8 cellular contexts compared by ENCODE assay signal in the genomic region with DNA sequence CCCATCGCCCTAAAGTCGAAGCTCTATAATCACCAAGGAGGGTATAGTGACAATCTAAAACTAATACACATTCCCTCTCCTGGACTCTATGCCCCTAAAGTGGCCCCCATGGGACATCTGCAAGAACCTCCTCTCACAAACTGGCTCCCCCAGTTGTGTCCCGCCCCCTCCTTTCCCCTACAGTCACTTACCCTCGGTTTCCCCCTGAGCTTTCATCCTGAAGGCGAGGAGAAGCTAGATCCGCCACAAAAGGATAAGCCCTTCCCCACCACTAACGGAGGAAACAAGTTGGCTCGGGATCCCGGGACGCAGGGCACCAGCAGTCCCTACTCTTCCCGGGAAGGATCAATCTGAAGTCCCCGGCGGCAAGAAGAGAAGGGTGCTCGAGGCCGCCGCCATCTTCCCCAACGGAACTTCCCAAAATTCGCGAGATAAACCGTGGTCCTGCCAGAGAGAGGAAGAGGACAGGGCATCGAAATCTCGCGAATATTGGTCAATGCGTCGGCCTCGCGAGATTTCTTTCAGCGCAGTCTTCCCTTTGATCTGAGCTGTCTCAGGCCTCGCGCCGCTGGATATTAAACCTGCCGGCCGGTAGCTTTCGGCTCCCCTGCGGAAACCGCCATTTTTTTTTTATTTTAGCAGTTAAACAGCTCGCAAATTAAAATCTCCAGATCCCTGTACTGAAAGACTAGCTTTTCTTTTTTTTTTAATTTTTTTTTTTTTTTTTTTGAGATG. TPM values are rescaled to one million over a fixed set of nuclear protein-coding genes. Genes with fewer than 3 reads are reported as not detected.
DNase-seq lines count a peak whose midpoint lies in the region; ATAC-seq and TF ChIP-seq lines count a peak whose summit lies in the region.

A gene with protein sequence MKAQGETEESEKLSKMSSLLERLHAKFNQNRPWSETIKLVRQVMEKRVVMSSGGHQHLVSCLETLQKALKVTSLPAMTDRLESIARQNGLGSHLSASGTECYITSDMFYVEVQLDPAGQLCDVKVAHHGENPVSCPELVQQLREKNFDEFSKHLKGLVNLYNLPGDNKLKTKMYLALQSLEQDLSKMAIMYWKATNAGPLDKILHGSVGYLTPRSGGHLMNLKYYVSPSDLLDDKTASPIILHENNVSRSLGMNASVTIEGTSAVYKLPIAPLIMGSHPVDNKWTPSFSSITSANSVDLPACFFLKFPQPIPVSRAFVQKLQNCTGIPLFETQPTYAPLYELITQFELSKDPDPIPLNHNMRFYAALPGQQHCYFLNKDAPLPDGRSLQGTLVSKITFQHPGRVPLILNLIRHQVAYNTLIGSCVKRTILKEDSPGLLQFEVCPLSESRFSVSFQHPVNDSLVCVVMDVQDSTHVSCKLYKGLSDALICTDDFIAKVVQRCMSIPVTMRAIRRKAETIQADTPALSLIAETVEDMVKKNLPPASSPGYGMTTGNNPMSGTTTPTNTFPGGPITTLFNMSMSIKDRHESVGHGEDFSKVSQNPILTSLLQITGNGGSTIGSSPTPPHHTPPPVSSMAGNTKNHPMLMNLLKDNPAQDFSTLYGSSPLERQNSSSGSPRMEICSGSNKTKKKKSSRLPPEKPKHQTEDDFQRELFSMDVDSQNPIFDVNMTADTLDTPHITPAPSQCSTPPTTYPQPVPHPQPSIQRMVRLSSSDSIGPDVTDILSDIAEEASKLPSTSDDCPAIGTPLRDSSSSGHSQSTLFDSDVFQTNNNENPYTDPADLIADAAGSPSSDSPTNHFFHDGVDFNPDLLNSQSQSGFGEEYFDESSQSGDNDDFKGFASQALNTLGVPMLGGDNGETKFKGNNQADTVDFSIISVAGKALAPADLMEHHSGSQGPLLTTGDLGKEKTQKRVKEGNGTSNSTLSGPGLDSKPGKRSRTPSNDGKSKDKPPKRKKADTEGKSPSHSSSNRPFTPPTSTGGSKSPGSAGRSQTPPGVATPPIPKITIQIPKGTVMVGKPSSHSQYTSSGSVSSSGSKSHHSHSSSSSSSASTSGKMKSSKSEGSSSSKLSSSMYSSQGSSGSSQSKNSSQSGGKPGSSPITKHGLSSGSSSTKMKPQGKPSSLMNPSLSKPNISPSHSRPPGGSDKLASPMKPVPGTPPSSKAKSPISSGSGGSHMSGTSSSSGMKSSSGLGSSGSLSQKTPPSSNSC (N-terminal part only) (minus strand): TSS at position 417 of the 735 bp plus-strand sequence. CDS start 201 bp downstream, at position 216.

- H3K4me1 Mint-ChIP-seq in Calu3 (ENCODE audit: low read depth, unreplicated experiment): peaks cover 26% of the 10 kb centered on the region
- peaks cover 11% of the 10 kb centered on the region for H3K4me1 Mint-ChIP-seq in endothelial cell (ENCODE audit: unreplicated experiment)

- BruUV-seq in Calu3 (replicated peaks; lab: Mats Ljungman, UMichigan): no TSS peak

- no peaks in the 10 kb centered on the region for H3K27me3 Mint-ChIP-seq in Calu3 (ENCODE audit: unreplicated experiment)
- H3K27me3 Mint-ChIP-seq in endothelial cell (ENCODE audit: unreplicated experiment): peaks cover 6% of the 10 kb centered on the region

- peak; percentile 100 for DNase-seq in Calu3
- DNase-seq in HuH-7 (ENCODE audit: low spot score): peak; percentile 74
- DNase-seq in activated CD8-positive, alpha-beta memory T cell treated with anti-CD3 and anti-CD28 coated beads, Interleukin-2, amount 50 U/mL, for 48 hours: peak; percentile 92
- peak; percentile 92 for DNase-seq in endothelial cell (ENCODE audit: low spot score)
- peak; percentile 90 for DNase-seq in midbrain (lab: John Stamatoyannopoulos, UW)
- peak; percentile 79 to 81 for DNase-seq in stimulated activated CD8-positive, alpha-beta memory T cell treated with anti-CD3 and anti-CD28 coated beads, Interleukin-2, amount 100 ng/mL, for 1 hour (ENCODE audit: low read depth in 2 of 2)

- no peaks in the 10 kb centered on the region for H3K9me3 ChIP-seq in OCI-LY3 (ENCODE audit: insufficient read depth, low read length)

- H3K27ac Mint-ChIP-seq in Calu3 (ENCODE audit: unreplicated experiment) (peak within 1 kb of the TSS; percentile 98), endothelial cell (ENCODE audit: unreplicated experiment) (peak within 1 kb of the TSS; percentile 97)

- peak within 1 kb of the TSS; percentile 92 for H3K4me2 ChIP-seq in OCI-LY3 (ENCODE audit: low read length)

- ATAC-seq in GM21515 (IDR thresholded peaks at IDR 0.05; ENCODE audit: unreplicated experiment): peak; percentile 77

- peak within 1 kb of the TSS; percentile 94 for H3K4me3 ChIP-seq in OCI-LY3 (ENCODE audit: low read length)

- CTCF ChIA-PET in Calu3 (lab: Charles Lee): interaction anchor here (0.6 to 5.5 kb wide), 54 partner anchors 9 to 1957 kb away, joined by 3 to 149 read pairs (median 4); partner anchors contain the start of genes CASC3, CDK12, FBXL20 and GSDMB

- H3K9me3 Mint-ChIP-seq in Calu3 (ENCODE audit: low read depth, unreplicated experiment): no peaks in the 10 kb centered on the region
- no peaks in the 10 kb centered on the region for H3K9me3 Mint-ChIP-seq in endothelial cell (ENCODE audit: unreplicated experiment)

- H3K9ac ChIP-seq in OCI-LY3 (ENCODE audit: low read length): peak within 1 kb of the TSS; percentile 94

- H3K4me3 Mint-ChIP-seq in Calu3 (ENCODE audit: low read depth, unreplicated experiment): peak within 1 kb of the TSS; percentile 94
- H3K4me3 Mint-ChIP-seq in endothelial cell (ENCODE audit: unreplicated experiment): peak within 1 kb of the TSS; percentile 98

- intact Hi-C loops in Calu3 (cut with micrococcal nuclease; ENCODE audit: unreplicated experiment): loop anchor here (1.0 kb wide), 1 partner anchor 10 kb away; the partner anchor contains the start of gene CDK12

- no peaks in the 10 kb centered on the region for H4K20me1 ChIP-seq in OCI-LY3 (ENCODE audit: insufficient read depth, low read length)

- peaks cover 49% of the 10 kb centered on the region for H3K79me2 ChIP-seq in OCI-LY3 (ENCODE audit: low read length)

- no peaks in the 10 kb centered on the region for H3K27me3 ChIP-seq in OCI-LY3 (ENCODE audit: low read depth, low read length)

- H3K36me3 Mint-ChIP-seq in Calu3 (ENCODE audit: insufficient read depth, unreplicated experiment) (peaks cover 64% of the 10 kb centered on the region), endothelial cell (ENCODE audit: low read depth, unreplicated experiment) (peaks cover 4% of the 10 kb centered on the region)

- H3K36me3 ChIP-seq in OCI-LY3 (replicated peaks; ENCODE audit: low read depth, low read length): peaks cover 2% of the 10 kb centered on the region

- peaks cover 29% of the 10 kb centered on the region for H3K4me1 ChIP-seq in OCI-LY3 (ENCODE audit: low read length)

- H3K27ac ChIP-seq in OCI-LY3 (ENCODE audit: low read length): peak within 1 kb of the TSS; percentile 64

- H2AFZ ChIP-seq in OCI-LY3 (ENCODE audit: low read depth, low read length): peak within 1 kb of the TSS; percentile 90; the same call in 1 of the 2 replicates

- TF ChIP-seq CTCF in Calu3 (IDR thresholded peaks at IDR 0.05; ENCODE audit: unreplicated experiment) (no peak), OCI-LY3 (IDR thresholded peaks at IDR 0.05; ENCODE audit: low read depth, low read length) (no peak), endothelial cell (IDR thresholded peaks at IDR 0.05; ENCODE audit: unreplicated experiment) (no peak)

RNA-seq across cellular contexts. Expression of the gene that starts here (rescaled TPM):
- total RNA-seq in Calu3 (2022) (227 and 230 TPM in 2 replicates), endothelial cell (ENCODE audit: unreplicated experiment) (45.8 TPM)

Comparison
In these comparisons a context has a peak if more than half of its experiments do, and no peak if none do; other contexts are left out.
1. Peak in every context shown above with its lines: DNase-seq, ATAC-seq, H3K4me3 ChIP-seq and H3K27ac ChIP-seq.